1 cellular context compared by ENCODE assay signal in genomic region chr2:226837787-226838603, GRCh38.
TF ChIP-seq lines count a peak whose summit lies in the region.

No MANE protein-coding gene starts in this region.

TF ChIP-seq in K562, 482 proteins besides CTCF, POLR2A, EP300 and RAD21 (continued from another document and continues in another):
- TF ChIP-seq PML (IDR thresholded peaks at IDR 0.05; ENCODE audit: low read length), result peak; percentile 35; the same call in 1 of the 2 replicates
- no peak for TF ChIP-seq ZNF212 (CRISPR knock-in tag; IDR thresholded peaks at IDR 0.05)
- TF ChIP-seq FOXA3 (CRISPR knock-in tag; conservative IDR thresholded peaks at IDR 0.05 in 1 of 2, IDR thresholded peaks at IDR 0.05 in 1 of 2), result no peak; a peak in 1 of 4 replicates
- no peak for TF ChIP-seq NBN (IDR thresholded peaks at IDR 0.05; ENCODE audit: low read depth)
- TF ChIP-seq ZNF512 (tag; IDR thresholded peaks at IDR 0.05), result no peak
- TF ChIP-seq MECOM (CRISPR knock-in tag; IDR thresholded peaks at IDR 0.05), result 0 out of 2 replicates have a peak, but pooled peaks have one; percentile 54
- no peak for TF ChIP-seq FOS (IDR thresholded peaks at IDR 0.05; ENCODE audit: extremely low read depth, insufficient read length)
- TF ChIP-seq EZH2 (IDR thresholded peaks at IDR 0.05; ENCODE audit: borderline replicate concordance, low read depth, low read length), result no peak
- TF ChIP-seq DNMT1 (IDR thresholded peaks at IDR 0.05), result no peak
- no peak for TF ChIP-seq CCAR2 (IDR thresholded peaks at IDR 0.05; ENCODE audit: low read depth, low read length)
- TF ChIP-seq ZNF134 (CRISPR knock-in tag; conservative IDR thresholded peaks at IDR 0.05), result no peak
- no peak for TF ChIP-seq CGGBP1 (CRISPR knock-in tag; IDR thresholded peaks at IDR 0.05)
- TF ChIP-seq PRDM10 (IDR thresholded peaks at IDR 0.05; ENCODE audit: partially characterized antibody), result peak; percentile 22
- TF ChIP-seq TCF3 (CRISPR knock-in tag; IDR thresholded peaks at IDR 0.05), result peak; percentile 75
- peak; percentile 61; the same call in 1 of the 2 replicates for TF ChIP-seq MTA2 (IDR thresholded peaks at IDR 0.05; ENCODE audit: low read depth)
- TF ChIP-seq CXXC5 (CRISPR knock-in tag; IDR thresholded peaks at IDR 0.05), result peak; percentile 29; the same call in 1 of the 2 replicates
- TF ChIP-seq ATF6 (CRISPR knock-in tag; IDR thresholded peaks at IDR 0.05), result no peak
- TF ChIP-seq RERE (CRISPR knock-in tag; IDR thresholded peaks at IDR 0.05; ENCODE audit: borderline replicate concordance), result no peak
- TF ChIP-seq ZNF592 (IDR thresholded peaks at IDR 0.05), result peak; percentile 88
- TF ChIP-seq SMARCC2 (IDR thresholded peaks at IDR 0.05; ENCODE audit: low read depth), result no peak
- no peak for TF ChIP-seq HIVEP1 (CRISPR knock-in tag; IDR thresholded peaks at IDR 0.05)
